23 cellular contexts compared by ENCODE assay signal in genomic region chr9:17453751-17454150, GRCh38.
"Had no signal": no experiment of that assay in that cellular context is flagged by ENCODE, and none has a peak within 500 bp of the region (broad histone marks: within the 10 kb centered on the region; RNA-seq: fewer than 3 reads in every experiment).

No MANE protein-coding gene starts in this region.

- H3K4me3 ChIP-seq: gastrocnemius medialis, left ventricle myocardium inferior, stomach, transverse colon, uterus had no signal

- H3K9me3 Mint-ChIP-seq: activated B cell treated with CpG ODN at 0.5 μM for 24 hours; activated naive CD8-positive, alpha-beta T cell treated with anti-CD3 and anti-CD28 coated beads, Interleukin-2, amount 50 U/mL, for 24 hours; brain; dendritic cell treated with granulocyte-macrophage colony-stimulating factor and Interleukin-4, amounts not matched to agents 40 ng/mL and 50 ng/mL, for 4 days; naive thymus-derived CD4-positive, alpha-beta T cell; neural crest cell; stimulated activated memory B cell treated with anti-CD40 and anti-IgM and Interleukin-4, amounts not matched to agents 10 μg/mL and 1 μg/mL and 100 μg/mL, for 72 hours had no signal

- H3K36me3 Mint-ChIP-seq: activated CD4-positive, alpha-beta memory T cell treated with anti-CD3 and anti-CD28 coated beads for 36 hours; brain; naive thymus-derived CD4-positive, alpha-beta T cell; stimulated activated memory B cell treated with anti-CD40 and anti-IgM and Interleukin-4, amounts not matched to agents 10 μg/mL and 1 μg/mL and 100 μg/mL, for 72 hours had no signal

- DNase-seq: activated B cell treated with CpG ODN at 0.5 μM for 24 hours; activated CD4-positive, alpha-beta memory T cell treated with anti-CD3 and anti-CD28 coated beads for 36 hours; activated CD4-positive, alpha-beta T cell treated with anti-CD3 and anti-CD28 coated beads for 36 hours; activated effector memory CD4-positive, alpha-beta T cell treated with anti-CD3 and anti-CD28 coated beads, Interleukin-2, amount 50 U/mL, for 16 hours; activated naive CD4-positive, alpha-beta T cell treated with anti-CD3 and anti-CD28 coated beads, Interleukin-2, amount 50 U/mL, for 16 hours; activated naive CD8-positive, alpha-beta T cell treated with anti-CD3 and anti-CD28 coated beads, Interleukin-2, amount 50 U/mL, for 24 hours; caudate nucleus; effector CD4-positive, alpha-beta T cell; erythroblast; gastrocnemius medialis; hippocampal formation; left ventricle myocardium inferior; naive thymus-derived CD4-positive, alpha-beta T cell; occipital lobe; small intestine; stimulated activated CD4-positive, alpha-beta T cell treated with anti-CD3 and anti-CD28 coated beads, Interleukin-2, amount 100 ng/mL, for 24 hours; stomach; transverse colon; uterus had no signal

- H3K27me3 Mint-ChIP-seq: activated B cell treated with CpG ODN at 0.5 μM for 24 hours; activated CD4-positive, alpha-beta memory T cell treated with anti-CD3 and anti-CD28 coated beads for 36 hours; activated CD4-positive, alpha-beta T cell treated with anti-CD3 and anti-CD28 coated beads for 36 hours; activated naive CD8-positive, alpha-beta T cell treated with anti-CD3 and anti-CD28 coated beads, Interleukin-2, amount 50 U/mL, for 24 hours; brain; dendritic cell treated with granulocyte-macrophage colony-stimulating factor and Interleukin-4, amounts not matched to agents 40 ng/mL and 50 ng/mL, for 4 days; naive thymus-derived CD4-positive, alpha-beta T cell; stimulated activated memory B cell treated with anti-CD40 and anti-IgM and Interleukin-4, amounts not matched to agents 10 μg/mL and 1 μg/mL and 100 μg/mL, for 72 hours had no signal

- H3K27ac Mint-ChIP-seq: activated B cell treated with CpG ODN at 0.5 μM for 24 hours; activated CD4-positive, alpha-beta memory T cell treated with anti-CD3 and anti-CD28 coated beads for 36 hours; activated CD4-positive, alpha-beta T cell treated with anti-CD3 and anti-CD28 coated beads for 36 hours; activated naive CD8-positive, alpha-beta T cell treated with anti-CD3 and anti-CD28 coated beads, Interleukin-2, amount 50 U/mL, for 24 hours; brain; dendritic cell treated with granulocyte-macrophage colony-stimulating factor and Interleukin-4, amounts not matched to agents 40 ng/mL and 50 ng/mL, for 4 days; naive thymus-derived CD4-positive, alpha-beta T cell; stimulated activated memory B cell treated with anti-CD40 and anti-IgM and Interleukin-4, amounts not matched to agents 10 μg/mL and 1 μg/mL and 100 μg/mL, for 72 hours had no signal

- H3K4me3 Mint-ChIP-seq: activated B cell treated with CpG ODN at 0.5 μM for 24 hours; activated CD4-positive, alpha-beta memory T cell treated with anti-CD3 and anti-CD28 coated beads for 36 hours; activated CD4-positive, alpha-beta T cell treated with anti-CD3 and anti-CD28 coated beads for 36 hours; activated naive CD8-positive, alpha-beta T cell treated with anti-CD3 and anti-CD28 coated beads, Interleukin-2, amount 50 U/mL, for 24 hours; brain; dendritic cell treated with granulocyte-macrophage colony-stimulating factor and Interleukin-4, amounts not matched to agents 40 ng/mL and 50 ng/mL, for 4 days; naive thymus-derived CD4-positive, alpha-beta T cell; neural crest cell; stimulated activated memory B cell treated with anti-CD40 and anti-IgM and Interleukin-4, amounts not matched to agents 10 μg/mL and 1 μg/mL and 100 μg/mL, for 72 hours had no signal

- H3K4me1 Mint-ChIP-seq: activated B cell treated with CpG ODN at 0.5 μM for 24 hours; activated CD4-positive, alpha-beta T cell treated with anti-CD3 and anti-CD28 coated beads for 36 hours; activated naive CD8-positive, alpha-beta T cell treated with anti-CD3 and anti-CD28 coated beads, Interleukin-2, amount 50 U/mL, for 24 hours; brain; naive thymus-derived CD4-positive, alpha-beta T cell; neural crest cell; stimulated activated memory B cell treated with anti-CD40 and anti-IgM and Interleukin-4, amounts not matched to agents 10 μg/mL and 1 μg/mL and 100 μg/mL, for 72 hours had no signal
